Comparison of ENCODE assay signal across 25 cellular contexts in the genomic region with DNA sequence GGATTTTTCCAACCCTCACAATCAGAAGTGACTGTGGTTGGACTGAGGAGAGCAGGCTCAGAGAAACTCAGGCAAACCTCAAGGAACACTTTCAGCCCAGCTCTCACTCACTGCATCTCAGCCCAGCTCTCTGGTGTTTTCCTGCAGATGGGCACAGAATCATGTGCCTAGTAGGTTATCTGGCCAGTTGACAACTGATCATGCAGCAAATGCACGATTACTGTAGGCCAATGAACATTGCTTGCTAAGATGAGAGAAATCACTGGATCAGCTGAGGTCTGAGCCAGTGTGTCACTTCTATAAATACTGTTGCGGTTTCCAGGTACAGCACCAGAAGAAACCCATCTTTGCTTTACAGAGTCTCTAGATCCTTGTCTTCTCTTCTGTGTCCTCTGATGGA.
DNase-seq lines count a peak whose midpoint lies in the region; ATAC-seq, FAIRE-seq and TF ChIP-seq lines count a peak whose summit lies in the region.
"Had no signal": no experiment of that assay in that cellular context is flagged by ENCODE, and none has a peak within 500 bp of the region (broad histone marks: within the 10 kb centered on the region; RNA-seq: fewer than 3 reads in every experiment).

No MANE protein-coding gene starts in this region.

- POLR2A ChIA-PET in activated B cell treated with CpG ODN at 0.5 μM for 24 hours (lab: Charles Lee), result interaction anchor here (1.1 to 2.1 kb wide), 3 partner anchors 8 to 71 kb away, joined by 3 to 5 read pairs (median 4); no protein-coding TSS in a partner anchor

- TF ChIP-seq CTCF in activated B cell treated with CpG ODN at 0.5 μM for 24 hours (IDR thresholded peaks at IDR 0.05) (no peak), D721Med (IDR thresholded peaks at IDR 0.05; ENCODE audit: insufficient read depth, missing control alignments) (no peak), HFFc6 (IDR thresholded peaks at IDR 0.05) (no peak)

- DNase-seq in activated naive CD4-positive, alpha-beta T cell treated with anti-CD3 and anti-CD28 coated beads, Interleukin-2, amount 50 U/mL, for 72 hours (ENCODE audit: low spot score in 2 of 2), result no peak
- no peak for DNase-seq in activated naive CD4-positive, alpha-beta T cell treated with anti-CD3 and anti-CD28 coated beads, Interleukin-2, amount 10 ng/mL, durations not matched to agents 7 days and 5 days
- DNase-seq in HTR-8/SVneo (ENCODE audit: insufficient read length, low spot score), result no peak
- DNase-seq in activated B cell treated with CpG ODN at 0.5 μM for 24 hours, result no peak
- DNase-seq in stimulated activated naive B cell treated with anti-CD40 and anti-IgM and Interleukin-4, amounts not matched to agents 10 μg/mL and 1 μg/mL and 100 μg/mL, for 72 hours, result no peak
- no peak for DNase-seq in D721Med (ENCODE audit: insufficient read length, low spot score)
- no peak for DNase-seq in DMS79 treated with DMSO at 0.1 percent for 48 hours (lab: John Stamatoyannopoulos, UW)
- no peak for DNase-seq in HFFc6
- DNase-seq: Calu3, DMS153, NCI-H1092, NCI-H1417 treated with DMSO at 0.1 percent for 48 hours, NCI-H1694 treated with DMSO at 0.1 percent for 48 hours, NCI-H2081, NCI-H2227 treated with DMSO at 0.1 percent for 48 hours, NCI-H510A, NCI-H69, SJCRH30, T-helper 17 cell had no signal

- FAIRE-seq in HTR-8/SVneo (lab: Jason Lieb, UNC), result peak; percentile 46
- FAIRE-seq in D721Med (lab: Jason Lieb, UNC), result no peak
- FAIRE-seq: A204.1, H1 had no signal

- peaks cover 8% of the 10 kb centered on the region for H3K27me3 Mint-ChIP-seq in activated naive CD4-positive, alpha-beta T cell treated with anti-CD3 and anti-CD28 coated beads, Interleukin-2, amount 10 ng/mL, durations not matched to agents 7 days and 5 days
- H3K27me3 Mint-ChIP-seq in activated B cell treated with CpG ODN at 0.5 μM for 24 hours, result no peaks in the 10 kb centered on the region
- no peaks in the 10 kb centered on the region for H3K27me3 Mint-ChIP-seq in stimulated activated naive B cell treated with anti-CD40 and anti-IgM and Interleukin-4, amounts not matched to agents 10 μg/mL and 1 μg/mL and 100 μg/mL, for 72 hours
- peaks cover 3% of the 10 kb centered on the region for H3K27me3 Mint-ChIP-seq in HFFc6 (ENCODE audit: insufficient read depth)
- H3K27me3 Mint-ChIP-seq: IgD-negative memory B cell, T-helper 17 cell had no signal

- no peak overlapping the region for H3K27ac Mint-ChIP-seq in activated naive CD4-positive, alpha-beta T cell treated with anti-CD3 and anti-CD28 coated beads, Interleukin-2, amount 50 U/mL, for 72 hours
- no peak overlapping the region for H3K27ac Mint-ChIP-seq in activated naive CD4-positive, alpha-beta T cell treated with anti-CD3 and anti-CD28 coated beads, Interleukin-2, amount 10 ng/mL, durations not matched to agents 7 days and 5 days
- H3K27ac Mint-ChIP-seq in activated B cell treated with CpG ODN at 0.5 μM for 24 hours (no peak overlapping the region), HFFc6 (no peak overlapping the region)
- H3K27ac Mint-ChIP-seq in stimulated activated naive B cell treated with anti-CD40 and anti-IgM and Interleukin-4, amounts not matched to agents 10 μg/mL and 1 μg/mL and 100 μg/mL, for 72 hours, result peak overlapping the region; percentile 6
- H3K27ac Mint-ChIP-seq: IgD-negative memory B cell had no signal

- peak; percentile 8 to 54 for ATAC-seq in activated naive CD4-positive, alpha-beta T cell treated with anti-CD3 and anti-CD28 coated beads, Interleukin-2, amount 50 U/mL, for 72 hours
- no peak for ATAC-seq in activated B cell treated with CpG ODN at 0.5 μM for 24 hours (ENCODE audit: low read depth)
- ATAC-seq in stimulated activated naive B cell treated with anti-CD40 and anti-IgM and Interleukin-4, amounts not matched to agents 10 μg/mL and 1 μg/mL and 100 μg/mL, for 72 hours (replicated peaks), result no peak
- ATAC-seq: HCT116, Right ventricle myocardium inferior, SK-N-SH treated with all-trans-retinoic acid at 6 μM for 48 hours, T-helper 17 cell had no signal

- peaks cover 0 to 4% of the 10 kb centered on the region in 2 donors for H3K9me3 Mint-ChIP-seq in activated naive CD4-positive, alpha-beta T cell treated with anti-CD3 and anti-CD28 coated beads, Interleukin-2, amount 50 U/mL, for 72 hours
- H3K9me3 Mint-ChIP-seq in activated naive CD4-positive, alpha-beta T cell treated with anti-CD3 and anti-CD28 coated beads, Interleukin-2, amount 10 ng/mL, durations not matched to agents 7 days and 5 days, result peaks cover 7% of the 10 kb centered on the region
- H3K9me3 Mint-ChIP-seq in activated B cell treated with CpG ODN at 0.5 μM for 24 hours (peaks cover 2% of the 10 kb centered on the region), HFFc6 (no peaks in the 10 kb centered on the region)
- no peaks in the 10 kb centered on the region for H3K9me3 Mint-ChIP-seq in stimulated activated naive B cell treated with anti-CD40 and anti-IgM and Interleukin-4, amounts not matched to agents 10 μg/mL and 1 μg/mL and 100 μg/mL, for 72 hours

- H3K4me1 Mint-ChIP-seq in activated naive CD4-positive, alpha-beta T cell treated with anti-CD3 and anti-CD28 coated beads, Interleukin-2, amount 10 ng/mL, durations not matched to agents 7 days and 5 days, result peaks cover 43% of the 10 kb centered on the region
- H3K4me1 Mint-ChIP-seq in activated B cell treated with CpG ODN at 0.5 μM for 24 hours (peaks cover 4% of the 10 kb centered on the region), HFFc6 (ENCODE audit: low read depth) (peaks cover 15% of the 10 kb centered on the region)
- H3K4me1 Mint-ChIP-seq in stimulated activated naive B cell treated with anti-CD40 and anti-IgM and Interleukin-4, amounts not matched to agents 10 μg/mL and 1 μg/mL and 100 μg/mL, for 72 hours, result peaks cover 0 to 31% of the 10 kb centered on the region in 2 donors

- CTCF ChIA-PET in activated naive CD4-positive, alpha-beta T cell treated with anti-CD3 and anti-CD28 coated beads, Interleukin-2, amount 10 ng/mL, durations not matched to agents 7 days and 5 days (lab: Charles Lee), result no interaction called here
- CTCF ChIA-PET in activated B cell treated with CpG ODN at 0.5 μM for 24 hours (lab: Charles Lee), result no interaction called here

- H3K36me3 Mint-ChIP-seq in activated naive CD4-positive, alpha-beta T cell treated with anti-CD3 and anti-CD28 coated beads, Interleukin-2, amount 50 U/mL, for 72 hours, result peaks cover 0 to 18% of the 10 kb centered on the region in 2 donors
- peaks cover 2% of the 10 kb centered on the region for H3K36me3 Mint-ChIP-seq in activated naive CD4-positive, alpha-beta T cell treated with anti-CD3 and anti-CD28 coated beads, Interleukin-2, amount 10 ng/mL, durations not matched to agents 7 days and 5 days
- H3K36me3 Mint-ChIP-seq in activated B cell treated with CpG ODN at 0.5 μM for 24 hours (ENCODE audit: low read depth) (no peaks in the 10 kb centered on the region), HFFc6 (ENCODE audit: low read depth) (no peaks in the 10 kb centered on the region)
- H3K36me3 Mint-ChIP-seq in stimulated activated naive B cell treated with anti-CD40 and anti-IgM and Interleukin-4, amounts not matched to agents 10 μg/mL and 1 μg/mL and 100 μg/mL, for 72 hours, result no peaks in the 10 kb centered on the region
- H3K36me3 Mint-ChIP-seq: IgD-negative memory B cell had no signal

- intact Hi-C loops in activated B cell treated with CpG ODN at 0.5 μM for 24 hours (cut with micrococcal nuclease), result loop anchor here (5.0 kb wide), 1 partner anchor 36 kb away; no protein-coding TSS in a partner anchor

- no peak overlapping the region for H3K4me3 Mint-ChIP-seq in activated naive CD4-positive, alpha-beta T cell treated with anti-CD3 and anti-CD28 coated beads, Interleukin-2, amount 10 ng/mL, durations not matched to agents 7 days and 5 days
- H3K4me3 Mint-ChIP-seq in activated B cell treated with CpG ODN at 0.5 μM for 24 hours (peak overlapping the region; percentile 3), HFFc6 (no peak overlapping the region)
- H3K4me3 Mint-ChIP-seq in stimulated activated naive B cell treated with anti-CD40 and anti-IgM and Interleukin-4, amounts not matched to agents 10 μg/mL and 1 μg/mL and 100 μg/mL, for 72 hours, result no peak overlapping the region

Comparison
In these comparisons a context has a peak if more than half of its experiments do, and no peak if none do; other contexts are left out.
1. ATAC-seq: peak in activated naive CD4-positive, alpha-beta T cell treated with anti-CD3 and anti-CD28 coated beads, Interleukin-2, amount 50 U/mL, for 72 hours (2 of 2); none in activated B cell treated with CpG ODN at 0.5 μM for 24 hours (single experiment) and stimulated activated naive B cell treated with anti-CD40 and anti-IgM and Interleukin-4, amounts not matched to agents 10 μg/mL and 1 μg/mL and 100 μg/mL, for 72 hours (0 of 2).